Comparison of ENCODE assay signal across 8 cellular contexts in genomic region chr3:178119608-178120295, GRCh38.
DNase-seq lines count a peak whose midpoint lies in the region; FAIRE-seq and TF ChIP-seq lines count a peak whose summit lies in the region.
"Not testable (repeated sequence)": the region's sequence is repeated elsewhere in the genome, so short reads cannot be mapped to it uniquely, and the experiment has no call there.

No MANE protein-coding gene starts in this region.

- H3K36me3 Mint-ChIP-seq in activated naive CD8-positive, alpha-beta T cell, result not testable (repeated sequence)

- POLR2A ChIA-PET in RWPE1 (lab: Yijun Ruan, JAX; ENCODE audit: low non-redundant PET), result not testable (repeated sequence)

- H3K4me3 Mint-ChIP-seq in activated naive CD8-positive, alpha-beta T cell, result not testable (repeated sequence)

- not testable (repeated sequence) for H3K4ac ChIP-seq in trophoblast cell (ENCODE audit: low read depth, low read length)

- not testable (repeated sequence) for H3K27me3 ChIP-seq in bronchial epithelial cell (ENCODE audit: control insufficient read depth, insufficient read depth, low read length); trophoblast cell (ENCODE audit: insufficient read depth, low read length)

- not testable (repeated sequence) for H2AFZ ChIP-seq in trophoblast cell (ENCODE audit: insufficient read depth, low read length, poor library complexity)

- not testable (repeated sequence) for H3K23ac ChIP-seq in trophoblast cell (ENCODE audit: low read length)

- not testable (repeated sequence) for H3K18ac ChIP-seq in trophoblast cell (ENCODE audit: low read length)

- DNase-seq in ELR (ENCODE audit: low read depth), result peak; percentile 69
- peak; percentile 19 for DNase-seq in RWPE1 (ENCODE audit: low spot score)
- peak; percentile 76 for DNase-seq in bronchial epithelial cell (ENCODE audit: low read depth)
- peak; percentile 82 for DNase-seq in fibroblast of mammary gland (ENCODE audit: low read depth)
- DNase-seq in iris pigment epithelial cell (ENCODE audit: low read depth), result peak; percentile 69
- DNase-seq in trophoblast cell, result peak; percentile 3 to 65
- DNase-seq in urothelium cell line (ENCODE audit: low spot score), result peak; percentile 20

- H3K79me1 ChIP-seq in trophoblast cell (ENCODE audit: low read length), result not testable (repeated sequence)

- not testable (repeated sequence) for H4K8ac ChIP-seq in trophoblast cell (ENCODE audit: low read depth, low read length)

- not testable (repeated sequence) for H2BK5ac ChIP-seq in trophoblast cell (ENCODE audit: low read depth, low read length, poor library complexity)

- not testable (repeated sequence) for H4K91ac ChIP-seq in trophoblast cell (ENCODE audit: low read depth, low read length)

- H3K27ac ChIP-seq in RWPE1 (peak overlapping the region; percentile 71), trophoblast cell (ENCODE audit: low read depth, low read length) (peak overlapping the region; percentile 66)

- not testable (repeated sequence) for H4K12ac ChIP-seq in trophoblast cell (ENCODE audit: low read depth, low read length)

- FAIRE-seq in bronchial epithelial cell (lab: Jason Lieb, UNC); urothelium cell line (lab: Jason Lieb, UNC): not testable (repeated sequence)

- H2BK120ac ChIP-seq in trophoblast cell (ENCODE audit: insufficient read depth, low read length, poor library complexity), result peak overlapping the region; percentile 68

- H3K79me2 ChIP-seq in trophoblast cell (ENCODE audit: control insufficient read depth, insufficient read depth, low read length, poor library complexity), result not testable (repeated sequence)

- not testable (repeated sequence) for H3K36me3 ChIP-seq in bronchial epithelial cell (ENCODE audit: control insufficient read depth, insufficient read depth, low read length); trophoblast cell (ENCODE audit: control insufficient read depth in 1 of 2, insufficient read depth in 2 of 2, low read length in 2 of 2)

- not testable (repeated sequence) for H2AK5ac ChIP-seq in trophoblast cell (ENCODE audit: low read length)

- H3K4me1 Mint-ChIP-seq in activated naive CD8-positive, alpha-beta T cell (ENCODE audit: low read depth), result not testable (repeated sequence)

- H3K9ac ChIP-seq in trophoblast cell (ENCODE audit: low read length), result not testable (repeated sequence)

- no CpG with 5 or more reads among the region's 6 CpGs for WGBS in trophoblast cell (ENCODE audit: extremely low coverage, insufficient coverage, insufficient read length)

- H3K4me2 ChIP-seq in trophoblast cell (ENCODE audit: low read length), result not testable (repeated sequence)

- not testable (repeated sequence) for H2BK12ac ChIP-seq in trophoblast cell (ENCODE audit: low read length)

- not testable (repeated sequence) for H3K9me3 ChIP-seq in trophoblast cell (ENCODE audit: insufficient read depth, low read depth, low read length)

- CTCF ChIA-PET in RWPE1 (lab: Yijun Ruan, JAX), result interaction anchor here (0.7 kb wide), 1 partner anchor 11 kb away, joined by 4 read pairs; no protein-coding TSS in a partner anchor

- H3K27me3 Mint-ChIP-seq in activated naive CD8-positive, alpha-beta T cell, result not testable (repeated sequence)

- H3K4me3 ChIP-seq in bronchial epithelial cell (ENCODE audit: low read depth, low read length); fibroblast of mammary gland (ENCODE audit: control insufficient read depth, low read depth, low read length); trophoblast cell (ENCODE audit: low read depth, low read length): not testable (repeated sequence)

- not testable (repeated sequence) for H3K14ac ChIP-seq in trophoblast cell (ENCODE audit: low read length)

- not testable (repeated sequence) for TF ChIP-seq CTCF in RWPE1 (conservative IDR thresholded peaks at IDR 0.05; ENCODE audit: low read depth); bronchial epithelial cell (IDR thresholded peaks at IDR 0.05; ENCODE audit: insufficient read depth, low read length, severe bottlenecking); fibroblast of mammary gland (conservative IDR thresholded peaks at IDR 0.05; ENCODE audit: control insufficient read depth, insufficient read depth, low read depth, low read length)

- H3K9me3 Mint-ChIP-seq in activated naive CD8-positive, alpha-beta T cell (ENCODE audit: low read depth), result not testable (repeated sequence)

- H3K27ac Mint-ChIP-seq in activated naive CD8-positive, alpha-beta T cell, result peak overlapping the region; percentile 65

- not testable (repeated sequence) for H3K4me1 ChIP-seq in trophoblast cell (ENCODE audit: control insufficient read depth in 1 of 2, insufficient read depth in 2 of 2, low read length in 2 of 2)

Comparison
In these comparisons a context has a peak if more than half of its experiments do, and no peak if none do; other contexts are left out.
1. DNase-seq: peak in every context shown above with its lines; median percentile 82 in fibroblast of mammary gland; 76 in bronchial epithelial cell; 69 in ELR; 69 in iris pigment epithelial cell; 34 in trophoblast cell; 20 in urothelium cell line; 19 in RWPE1.